In genomic region chr12:3748620-3749019, GRCh38 we compare ENCODE assay signal across 26 cellular contexts. TPM values are rescaled to one million over a fixed set of nuclear protein-coding genes. Genes with fewer than 3 reads are reported as not detected.
DNase-seq lines count a peak whose midpoint lies in the region; ATAC-seq, FAIRE-seq and TF ChIP-seq lines count a peak whose summit lies in the region.
"Had no signal": no experiment of that assay in that cellular context is flagged by ENCODE, and none has a peak within 500 bp of the region (broad histone marks: within the 10 kb centered on the region; RNA-seq: fewer than 3 reads in every experiment).

No MANE protein-coding gene starts in this region.

- peaks cover 54% of the 10 kb centered on the region for H3K36me3 Mint-ChIP-seq in activated CD4-positive, alpha-beta T cell treated with anti-CD3 and anti-CD28 coated beads, Interleukin-2, amount 10 ng/mL, durations not matched to agents 7 days and 5 days (ENCODE audit: low read depth)
- H3K36me3 Mint-ChIP-seq in neural progenitor cell, result no peaks in the 10 kb centered on the region

- H3K36me3 ChIP-seq in Loucy (ENCODE audit: insufficient read depth, low read length) (peaks cover 3% of the 10 kb centered on the region; the same call in 1 of the 2 replicates), H1 (ENCODE audit: control insufficient read depth in 2 of 4, insufficient read depth in 4 of 4, low read length in 3 of 4) (no peaks in the 10 kb centered on the region), neural progenitor cell (no peaks in the 10 kb centered on the region)
- H3K36me3 ChIP-seq: gastrocnemius medialis, Peyer's patch, right lobe of liver, SJSA1 had no signal

- H3K4me3 Mint-ChIP-seq in activated CD4-positive, alpha-beta T cell treated with anti-CD3 and anti-CD28 coated beads, Interleukin-2, amount 10 ng/mL, durations not matched to agents 7 days and 5 days, result no peak overlapping the region
- H3K4me3 Mint-ChIP-seq in neural progenitor cell, result no peak overlapping the region
- H3K4me3 Mint-ChIP-seq: activated CD4-positive, alpha-beta memory T cell treated with anti-CD3 and anti-CD28 coated beads, Interleukin-2, amount 10 ng/mL, durations not matched to agents 7 days and 5 days; activated naive CD8-positive, alpha-beta T cell; activated T-cell treated with anti-CD3 and anti-CD28 coated beads, Interleukin-2, amount 50 U/mL, for 72 hours had no signal

- intact Hi-C loops in left cardiac atrium (cut with DNase I), result no loop called here

- H3K9ac ChIP-seq in Loucy (ENCODE audit: low read depth, low read length, poor library complexity, severe bottlenecking) (no peak overlapping the region), H1 (replicated peaks in 1 of 4; ENCODE audit: extremely low read depth in 1 of 4, low read depth in 3 of 4, low read length in 3 of 4) (no peak overlapping the region), neural progenitor cell (no peak overlapping the region)
- H3K9ac ChIP-seq: parathyroid adenoma had no signal

- FAIRE-seq in H1 (lab: Jason Lieb, UNC) (no peak), urothelium cell line (lab: Jason Lieb, UNC) (peak; percentile 42)
- FAIRE-seq: kidney had no signal

- no peaks in the 10 kb centered on the region for H3K27me3 Mint-ChIP-seq in activated CD4-positive, alpha-beta T cell treated with anti-CD3 and anti-CD28 coated beads, Interleukin-2, amount 10 ng/mL, durations not matched to agents 7 days and 5 days
- H3K27me3 Mint-ChIP-seq in neural progenitor cell (ENCODE audit: insufficient read depth, low read depth), result peaks cover 11% of the 10 kb centered on the region
- H3K27me3 Mint-ChIP-seq: activated CD4-positive, alpha-beta memory T cell treated with anti-CD3 and anti-CD28 coated beads, Interleukin-2, amount 10 ng/mL, durations not matched to agents 7 days and 5 days; activated naive CD8-positive, alpha-beta T cell; CD4-positive, CD25-positive, alpha-beta regulatory T cell had no signal

- H3K27ac ChIP-seq in H1 (ENCODE audit: low read depth, low read length) (no peak overlapping the region), neural progenitor cell (no peak overlapping the region)
- H3K27ac ChIP-seq: gastrocnemius medialis, parathyroid adenoma, right lobe of liver, SJSA1 had no signal

- TF ChIP-seq POLR2A in H1 (IDR thresholded peaks at IDR 0.05; ENCODE audit: control extremely low read depth in 1 of 2, low read depth in 2 of 2, low read length in 2 of 2), result no peak

- H3K4me1 ChIP-seq in Loucy (ENCODE audit: insufficient read depth, low read length, poor library complexity, severe bottlenecking) (peaks cover 34% of the 10 kb centered on the region), H1 (replicated peaks in 1 of 4; ENCODE audit: control insufficient read depth in 3 of 4, insufficient read depth in 4 of 4, low read length in 3 of 4) (peaks cover 0 to 4% (median 2%) of the 10 kb centered on the region in 4 experiments; a peak in 5 of 7 replicates), neural progenitor cell (peaks cover 5% of the 10 kb centered on the region)
- H3K4me1 ChIP-seq: parathyroid adenoma, right lobe of liver had no signal

- no peak overlapping the region for H3K18ac ChIP-seq in H1 (ENCODE audit: extremely low read depth, low read length)

- ATAC-seq in GM21390 (IDR thresholded peaks at IDR 0.05; ENCODE audit: unreplicated experiment) (no peak), left cardiac atrium (no peak)
- ATAC-seq: activated T-cell treated with anti-CD3 and anti-CD28 coated beads, Interleukin-2, amount 50 U/mL, for 72 hours; gastrocnemius medialis had no signal

- H3K4me3 ChIP-seq in Loucy (ENCODE audit: low read length, poor library complexity, severe bottlenecking) (no peak overlapping the region), H1 (ENCODE audit: extremely low read depth in 1 of 4, insufficient read depth in 2 of 4, low read depth in 3 of 4, low read length in 4 of 4) (no peak overlapping the region), neural progenitor cell (no peak overlapping the region)
- H3K4me3 ChIP-seq: gastrocnemius medialis, Peyer's patch, right lobe of liver, SJSA1 had no signal

- POLR2A ChIA-PET in activated CD4-positive, alpha-beta T cell treated with anti-CD3 and anti-CD28 coated beads, Interleukin-2, amount 10 ng/mL, durations not matched to agents 7 days and 5 days (lab: Charles Lee), result no interaction called here
- POLR2A ChIA-PET in H1 (lab: Charles Lee; ENCODE audit: partially characterized antibody), result no interaction called here

- peak overlapping the region; percentile 30 for H3K4me2 ChIP-seq in Loucy (ENCODE audit: low read depth, low read length, poor library complexity, severe bottlenecking)
- no peak overlapping the region for H3K4me2 ChIP-seq in H1 (ENCODE audit: insufficient read depth in 1 of 2, low read depth in 2 of 2, low read length in 2 of 2)
- H3K4me2 ChIP-seq in neural progenitor cell, result no peak overlapping the region

- no peak overlapping the region for H3K23ac ChIP-seq in H1 (ENCODE audit: insufficient read length)

- no peaks in the 10 kb centered on the region for H3K9me2 ChIP-seq in Loucy (replicated peaks; ENCODE audit: low read depth, low read length)

- no peaks in the 10 kb centered on the region for H3K27me3 ChIP-seq in Loucy (ENCODE audit: insufficient read depth, low read length, poor library complexity, severe bottlenecking)
- H3K27me3 ChIP-seq in H1 (replicated peaks in 1 of 4; ENCODE audit: control insufficient read depth in 3 of 4, extremely low read depth in 1 of 4, insufficient read depth in 3 of 4, low read length in 3 of 4), result peaks cover 0 to 14% (median 12%) of the 10 kb centered on the region in 4 experiments; a peak in 6 of 7 replicates
- H3K27me3 ChIP-seq in neural progenitor cell, result peaks cover 20% of the 10 kb centered on the region
- H3K27me3 ChIP-seq: Peyer's patch, right lobe of liver had no signal

- H2BK5ac ChIP-seq in H1 (ENCODE audit: low read depth, low read length), result no peak overlapping the region

- peaks cover 6% of the 10 kb centered on the region; the same call in 1 of the 2 replicates for H3F3A ChIP-seq in Loucy (ENCODE audit: low read depth)
- H3F3A ChIP-seq in neural progenitor cell (ENCODE audit: low read depth), result peaks cover 4% of the 10 kb centered on the region

- H3K9me3 ChIP-seq in Loucy (ENCODE audit: insufficient read depth, low read depth, low read length) (no peaks in the 10 kb centered on the region), H1 (ENCODE audit: insufficient read depth in 2 of 2, low read depth in 1 of 2, low read length in 1 of 2) (no peaks in the 10 kb centered on the region), neural progenitor cell (ENCODE audit: low read depth) (no peaks in the 10 kb centered on the region)
- H3K9me3 ChIP-seq: gastrocnemius medialis, Peyer's patch, right lobe of liver had no signal

- no peak overlapping the region for H2BK120ac ChIP-seq in H1 (replicated peaks; ENCODE audit: low read depth, low read length)

- H3K79me2 ChIP-seq in Loucy (ENCODE audit: insufficient read depth, low read length), result peaks cover 55% of the 10 kb centered on the region
- H3K79me2 ChIP-seq in H1 (ENCODE audit: control insufficient read depth in 1 of 2, insufficient read depth in 2 of 2, low read length in 2 of 2), result no peaks in the 10 kb centered on the region
- H3K79me2 ChIP-seq in neural progenitor cell (ENCODE audit: low read depth), result no peaks in the 10 kb centered on the region
- H3K79me2 ChIP-seq: parathyroid adenoma had no signal

- H3K79me1 ChIP-seq in H1 (ENCODE audit: low read depth, low read length), result no peaks in the 10 kb centered on the region

- no peak for TF ChIP-seq CTCF in Loucy (conservative IDR thresholded peaks at IDR 0.05; ENCODE audit: low read length)
- no peak for TF ChIP-seq CTCF in H1 (IDR thresholded peaks at IDR 0.05; ENCODE audit: control extremely low read depth in 1 of 3, insufficient read depth in 1 of 3, low read depth in 1 of 3, low read length in 3 of 3)
- no peak for TF ChIP-seq CTCF in neural progenitor cell (IDR thresholded peaks at IDR 0.05)

- no peak overlapping the region for H3K14ac ChIP-seq in H1 (ENCODE audit: insufficient read length)

- peak overlapping the region; percentile 64 for H3K27ac Mint-ChIP-seq in activated CD4-positive, alpha-beta T cell treated with anti-CD3 and anti-CD28 coated beads, Interleukin-2, amount 10 ng/mL, durations not matched to agents 7 days and 5 days
- no peak overlapping the region for H3K27ac Mint-ChIP-seq in neural progenitor cell
- H3K27ac Mint-ChIP-seq: activated CD4-positive, alpha-beta memory T cell treated with anti-CD3 and anti-CD28 coated beads, Interleukin-2, amount 10 ng/mL, durations not matched to agents 7 days and 5 days; activated T-cell treated with anti-CD3 and anti-CD28 coated beads, Interleukin-2, amount 50 U/mL, for 72 hours had no signal

- no peaks in the 10 kb centered on the region; the same call in 1 of the 2 replicates for H3K23me2 ChIP-seq in H1 (ENCODE audit: low read depth, low read length)

- CTCF ChIA-PET in activated CD4-positive, alpha-beta T cell treated with anti-CD3 and anti-CD28 coated beads, Interleukin-2, amount 10 ng/mL, durations not matched to agents 7 days and 5 days (lab: Charles Lee), result interaction anchor here (0.9 to 1.5 kb wide), 2 partner anchors 12 to 44 kb away, joined by 3 to 4 read pairs; no protein-coding TSS in a partner anchor
- CTCF ChIA-PET in H1 (lab: Charles Lee; ENCODE audit: partially characterized antibody), result interaction anchor here (0.6 to 2.0 kb wide), 2 partner anchors 36 to 81 kb away, joined by 3 to 5 read pairs; no protein-coding TSS in a partner anchor

- no peak overlapping the region for H3K56ac ChIP-seq in H1 (replicated peaks; ENCODE audit: insufficient read length, low read depth, low read length)

- H2BK20ac ChIP-seq in H1 (ENCODE audit: low read length), result no peak overlapping the region

- no peak overlapping the region for H4K5ac ChIP-seq in H1 (ENCODE audit: insufficient read length, low read depth, low read length)

- TF ChIP-seq EP300 in H1 (IDR thresholded peaks at IDR 0.05; ENCODE audit: borderline replicate concordance in 1 of 2, low read depth in 2 of 2, low read length in 2 of 2), result no peak

- H4K20me1 ChIP-seq in Loucy (ENCODE audit: insufficient read depth, low read length, poor library complexity, severe bottlenecking) (peaks cover 11% of the 10 kb centered on the region), H1 (replicated peaks in 1 of 2; ENCODE audit: control insufficient read depth in 1 of 2, insufficient read depth in 2 of 2, low read length in 2 of 2) (no peaks in the 10 kb centered on the region), neural progenitor cell (ENCODE audit: low read depth) (no peaks in the 10 kb centered on the region)

- H4K91ac ChIP-seq in H1 (replicated peaks; ENCODE audit: insufficient read length, low read length), result peak overlapping the region; percentile 23

- no peak overlapping the region for H2BK12ac ChIP-seq in H1 (ENCODE audit: low read depth, low read length)

- TF ChIP-seq RAD21 in H1 (IDR thresholded peaks at IDR 0.05 in 1 of 2, conservative IDR thresholded peaks at IDR 0.05 in 1 of 2; ENCODE audit: low read depth in 2 of 2, low read length in 2 of 2), result no peak

- H2AFZ ChIP-seq in Loucy (ENCODE audit: low read length), result no peak overlapping the region
- H2AFZ ChIP-seq in H1 (ENCODE audit: low read length), result no peak overlapping the region
- no peak overlapping the region for H2AFZ ChIP-seq in neural progenitor cell (replicated peaks)
- H2AFZ ChIP-seq: parathyroid adenoma had no signal

- no peak for DNase-seq in activated CD4-positive, alpha-beta T cell treated with anti-CD3 and anti-CD28 coated beads, Interleukin-2, amount 10 ng/mL, durations not matched to agents 7 days and 5 days
- no peak for DNase-seq in activated CD4-positive, alpha-beta T cell treated with anti-CD3 and anti-CD28 coated beads, Interleukin-2, amount 50 U/mL, for 4 hours
- DNase-seq in H1 (ENCODE audit: low read depth in 1 of 2, low spot score in 2 of 2), result no peak
- no peak for DNase-seq in urothelium cell line (ENCODE audit: low spot score)
- no peak for DNase-seq in left cardiac atrium
- no peak for DNase-seq in neural progenitor cell (ENCODE audit: low spot score)
- DNase-seq: activated CD4-positive, alpha-beta memory T cell treated with anti-CD3 and anti-CD28 coated beads, Interleukin-2, amount 10 ng/mL, durations not matched to agents 7 days and 5 days; activated T-cell treated with anti-CD3 and anti-CD28 coated beads, Interleukin-2, amount 50 U/mL, for 72 hours; CD4-positive, CD25-positive, alpha-beta regulatory T cell; cerebellar nuclear complex; DMS79 treated with DMSO at 0.1 percent for 48 hours; effector CD4-positive, alpha-beta T cell; gastrocnemius medialis; hypothalamus; kidney; NCI-H1417; NK-92 treated with Interleukin-12 subunit alpha and Interleukin-12 subunit beta, amount 100 ng/mL, for 24 hours; Peyer's patch; stimulated activated CD4-positive, alpha-beta T cell treated with anti-CD3 and anti-CD28 coated beads, Interleukin-15, amount 100 ng/mL, for 24 hours; T-helper 2 cell had no signal

- peaks cover 79% of the 10 kb centered on the region for H3K4me1 Mint-ChIP-seq in activated CD4-positive, alpha-beta T cell treated with anti-CD3 and anti-CD28 coated beads, Interleukin-2, amount 10 ng/mL, durations not matched to agents 7 days and 5 days
- peaks cover 11% of the 10 kb centered on the region for H3K4me1 Mint-ChIP-seq in neural progenitor cell

- peaks cover 11% of the 10 kb centered on the region for H3K9me3 Mint-ChIP-seq in activated CD4-positive, alpha-beta T cell treated with anti-CD3 and anti-CD28 coated beads, Interleukin-2, amount 10 ng/mL, durations not matched to agents 7 days and 5 days
- no peaks in the 10 kb centered on the region for H3K9me3 Mint-ChIP-seq in neural progenitor cell
- H3K9me3 Mint-ChIP-seq: activated T-cell treated with anti-CD3 and anti-CD28 coated beads, Interleukin-2, amount 50 U/mL, for 72 hours had no signal

- no peak overlapping the region for H4K8ac ChIP-seq in H1 (ENCODE audit: extremely low read depth, insufficient read depth, low read length)

- no peak overlapping the region for H2BK15ac ChIP-seq in H1 (ENCODE audit: low read length)

- no peak overlapping the region for H3K4ac ChIP-seq in H1 (replicated peaks; ENCODE audit: insufficient read length, low read depth, low read length)

- 86% methylated on average over 4 of the region's 4 CpGs; no CpG with 5 or more reads in 1 of the 2 experiments for WGBS in H1 (ENCODE audit: extremely low coverage in 1 of 2, insufficient coverage in 1 of 2, insufficient read length in 1 of 2, insufficient replicate concordance in 2 of 2, low coverage in 1 of 2, low lambda C conversion rate in 2 of 2, missing lambda C conversion rate in 1 of 2), 2 experiments

- H2AK5ac ChIP-seq in H1 (ENCODE audit: low read depth, low read length), result no peak overlapping the region

RNA-seq across cellular contexts. Expression of gene CRACR2A, which starts 4.3 kb away (rescaled TPM):
- total RNA-seq in activated CD4-positive, alpha-beta T cell treated with anti-CD3 and anti-CD28 coated beads, Interleukin-2, amount 10 ng/mL, durations not matched to agents 7 days and 5 days, result 10 to 100 TPM; 33.3 to 39.5 TPM
- 3.0 and 3.2 TPM in 2 replicates for total RNA-seq in H1 (2021; fragmentation: NEBNext Ultra II Directional; extraction: Animal tissue kit (Norgen Biotek cat#: 25700))
- polyA plus RNA-seq in H1 (2011; rRNA removed), result 0.75 and 0.85 TPM in 2 replicates
- 1.1 TPM for polyA plus RNA-seq in H1 (2011; cell fraction: cytosol; rRNA removed)
- 1.9 TPM for polyA plus RNA-seq in H1 (2011; cell fraction: nucleus; rRNA removed)
- polyA plus RNA-seq in H1 (2012, experiment 1 of 2), result 1.1 to 1.8 TPM (median 1.5 TPM) in 4 replicates
- 0.20 TPM for polyA plus RNA-seq in H1 (2012, experiment 2 of 2)
- polyA plus RNA-seq in H1 (2013, experiment 1 of 2), result 0.89 TPM
- polyA plus RNA-seq in H1 (2013, experiment 2 of 2), result 1.0 TPM
- 1.5 and 2.6 TPM in 2 replicates for polyA minus RNA-seq in H1 (2011; rRNA and poly(A)+ RNA removed)
- 0.88 TPM for polyA minus RNA-seq in H1 (2011; cell fraction: cytosol; rRNA and poly(A)+ RNA removed)
- polyA minus RNA-seq in H1 (2011; cell fraction: nucleus; rRNA and poly(A)+ RNA removed), result 3.8 TPM
- total RNA-seq in left cardiac atrium (10 to 100 TPM in 1 of 2 donors, 1 to 10 TPM in 1; 7.4 to 10.1 TPM), neural progenitor cell (ENCODE audit: low replicate concordance) (0.06 and 1.1 TPM in 2 replicates)
